19 cellular contexts compared by ENCODE assay signal in genomic region chr4:89800527-89801103, GRCh38. TPM values are rescaled to one million over a fixed set of nuclear protein-coding genes. Genes with fewer than 3 reads are reported as not detected.
DNase-seq lines count a peak whose midpoint lies in the region; ATAC-seq, FAIRE-seq and TF ChIP-seq lines count a peak whose summit lies in the region.
"Had no signal": no experiment of that assay in that cellular context is flagged by ENCODE, and none has a peak within 500 bp of the region (broad histone marks: within the 10 kb centered on the region; RNA-seq: fewer than 3 reads in every experiment).

No MANE protein-coding gene starts in this region.

- H3K27ac Mint-ChIP-seq in stimulated activated naive CD8-positive, alpha-beta T cell treated with anti-CD3 and anti-CD28 coated beads, Interleukin-15, amount 100 ng/mL, for 72 hours = no peak overlapping the region
- H3K27ac Mint-ChIP-seq: CD4-positive, alpha-beta T cell; stimulated activated naive B cell treated with anti-CD40 and anti-IgM and Interleukin-4, amounts not matched to agents 10 μg/mL and 1 μg/mL and 100 μg/mL, for 72 hours had no signal

- H3F3A ChIP-seq in PC-3 (ENCODE audit: low read length, unreplicated experiment) = no peaks in the 10 kb centered on the region

- FAIRE-seq in K562 (lab: Jason Lieb, UNC) (no peak), keratinocyte (lab: Jason Lieb, UNC) (peak; percentile 75)
- FAIRE-seq: RCC 7860 had no signal

- no peaks in the 10 kb centered on the region for H3K36me3 ChIP-seq in ACC112 (ENCODE audit: insufficient read depth, low read length)
- no peaks in the 10 kb centered on the region for H3K36me3 ChIP-seq in PC-3 (ENCODE audit: low read depth, low read length)
- no peaks in the 10 kb centered on the region for H3K36me3 ChIP-seq in K562 (ENCODE audit: control insufficient read depth, insufficient read depth, low read length)
- H3K36me3 ChIP-seq in keratinocyte (ENCODE audit: control insufficient read depth in 2 of 2, extremely low read depth in 1 of 2, insufficient read depth in 2 of 2, low read length in 2 of 2) = no peaks in the 10 kb centered on the region
- H3K36me3 ChIP-seq: ovary, upper lobe of left lung had no signal

- H3K9ac ChIP-seq in PC-3 (ENCODE audit: low read length) (peak overlapping the region; percentile 95), K562 (ENCODE audit: insufficient read depth in 1 of 2, low read depth in 2 of 2, low read length in 2 of 2) (no peak overlapping the region), keratinocyte (ENCODE audit: control insufficient read depth, extremely low read depth, insufficient read depth, low read length) (peak overlapping the region; percentile 26)

- dilution Hi-C loops in keratinocyte (cut with MboI; ENCODE audit: extremely low pct_ligation_motif_present, low sequenced_read_pairs) = no loop called here

- H3K79me2 ChIP-seq in ACC112 (ENCODE audit: control insufficient read depth, insufficient read depth, low read length, unreplicated experiment) (no peaks in the 10 kb centered on the region), PC-3 (ENCODE audit: low read length) (no peaks in the 10 kb centered on the region), K562 (ENCODE audit: control insufficient read depth, insufficient read depth, low read length) (no peaks in the 10 kb centered on the region), keratinocyte (ENCODE audit: control insufficient read depth, insufficient read depth, low read length) (no peaks in the 10 kb centered on the region)

- H3K9me3 ChIP-seq in PC-3 (ENCODE audit: low read length) (no peaks in the 10 kb centered on the region), K562 (replicated peaks; ENCODE audit: control insufficient read depth, insufficient read depth, low read depth, low read length) (no peaks in the 10 kb centered on the region), keratinocyte (ENCODE audit: control insufficient read depth, low read depth, low read length) (no peaks in the 10 kb centered on the region)
- H3K9me3 ChIP-seq: ovary, upper lobe of left lung had no signal

- ATAC-seq in PC-3 = peak; percentile 59
- ATAC-seq in K562 = peak; percentile 58; the same call in 2 of the 3 replicates
- ATAC-seq in stimulated activated naive CD8-positive, alpha-beta T cell treated with anti-CD3 and anti-CD28 coated beads, Interleukin-15, amount 100 ng/mL, for 72 hours = no peak
- ATAC-seq in GM21737 (IDR thresholded peaks at IDR 0.05; ENCODE audit: unreplicated experiment) = no peak
- ATAC-seq: left colon; stimulated activated naive B cell treated with anti-CD40 and anti-IgM and Interleukin-4, amounts not matched to agents 10 μg/mL and 1 μg/mL and 100 μg/mL, for 72 hours had no signal

- no peak overlapping the region for H2AFZ ChIP-seq in ACC112 (ENCODE audit: low read length, unreplicated experiment)
- H2AFZ ChIP-seq in PC-3 (ENCODE audit: low read length) = peak overlapping the region; percentile 44
- no peak overlapping the region for H2AFZ ChIP-seq in K562 (ENCODE audit: low read depth, low read length)
- H2AFZ ChIP-seq in keratinocyte (ENCODE audit: control insufficient read depth, low read length) = peak overlapping the region; percentile 66

- H3K4me3 Mint-ChIP-seq in stimulated activated naive CD8-positive, alpha-beta T cell treated with anti-CD3 and anti-CD28 coated beads, Interleukin-15, amount 100 ng/mL, for 72 hours = no peak overlapping the region
- H3K4me3 Mint-ChIP-seq: CD4-positive, alpha-beta T cell; stimulated activated naive B cell treated with anti-CD40 and anti-IgM and Interleukin-4, amounts not matched to agents 10 μg/mL and 1 μg/mL and 100 μg/mL, for 72 hours had no signal

- BruUV-seq in PC-3 (replicated peaks; lab: Mats Ljungman, UMichigan) (no TSS peak), K562 (replicated peaks; lab: Mats Ljungman, UMichigan) (no TSS peak)

- H3K4me1 Mint-ChIP-seq in stimulated activated naive CD8-positive, alpha-beta T cell treated with anti-CD3 and anti-CD28 coated beads, Interleukin-15, amount 100 ng/mL, for 72 hours = no peaks in the 10 kb centered on the region
- H3K4me1 Mint-ChIP-seq: stimulated activated naive B cell treated with anti-CD40 and anti-IgM and Interleukin-4, amounts not matched to agents 10 μg/mL and 1 μg/mL and 100 μg/mL, for 72 hours had no signal

- H3K9me1 ChIP-seq in K562 (ENCODE audit: control insufficient read depth, insufficient read depth, low read length) (no peaks in the 10 kb centered on the region), keratinocyte (ENCODE audit: control insufficient read depth, extremely low read depth, insufficient read depth, low read length) (no peaks in the 10 kb centered on the region)

- intact Hi-C loops in PC-3 (cut with micrococcal nuclease) (loop anchor here (5.0 kb wide), 1 partner anchor 143 kb away; no protein-coding TSS in a partner anchor), K562 (cut with micrococcal nuclease) (no loop called here)

- H3K27me3 ChIP-seq in ACC112 (ENCODE audit: insufficient read depth, low read length) (no peaks in the 10 kb centered on the region; the same call in none of the 2 replicates), PC-3 (ENCODE audit: low read length) (no peaks in the 10 kb centered on the region), K562 (ENCODE audit: control insufficient read depth in 2 of 2, insufficient read depth in 2 of 2, low read length in 2 of 2) (no peaks in the 10 kb centered on the region), keratinocyte (ENCODE audit: control insufficient read depth, extremely low read depth, insufficient read depth, low read length) (no peaks in the 10 kb centered on the region)
- H3K27me3 ChIP-seq: ovary, upper lobe of left lung had no signal

- POLR2A ChIA-PET in PC-3 (lab: Charles Lee; ENCODE audit: unreplicated experiment) (interaction anchor here (0.5 kb wide), 1 partner anchor 598 kb away, joined by 6 read pairs; no protein-coding TSS in a partner anchor), K562 (lab: Yijun Ruan, JAX) (no interaction called here)

- H3K4me2 ChIP-seq in PC-3 (ENCODE audit: low read length) (peak overlapping the region; percentile 79), K562 (ENCODE audit: insufficient read depth, low read length) (no peak overlapping the region), keratinocyte (ENCODE audit: control insufficient read depth, extremely low read depth, insufficient read depth, low read depth, low read length) (peak overlapping the region; percentile 46)

- in situ Hi-C loops in K562 (cut with MboI) = no loop called here

- H3K9me2 ChIP-seq in PC-3 (replicated peaks; ENCODE audit: low read length) = no peaks in the 10 kb centered on the region

- CTCF ChIA-PET in PC-3 (lab: Charles Lee) (no interaction called here), K562 (lab: Yijun Ruan, JAX; ENCODE audit: low intra/inter-chr PET ratio) (no interaction called here)

- DNase-seq in PC-3 (peak; percentile 42), K562 (ENCODE audit: extremely low read depth in 1 of 4, low spot score in 3 of 4) (peak in 1 of 4 experiments; percentile 4), keratinocyte (ENCODE audit: low read depth, low spot score) (no peak), DMS114 treated with DMSO at 0.1 percent for 48 hours (lab: John Stamatoyannopoulos, UW; ENCODE audit: unreplicated experiment) (no peak)
- DNase-seq in stimulated activated naive CD8-positive, alpha-beta T cell treated with anti-CD3 and anti-CD28 coated beads, Interleukin-15, amount 100 ng/mL, for 72 hours = no peak
- DNase-seq in activated naive CD4-positive, alpha-beta T cell treated with anti-CD3 and anti-CD28 coated beads, Interleukin-2, amount 50 U/mL, for 16 hours = no peak
- DNase-seq: activated CD4-positive, alpha-beta T cell treated with anti-CD3 and anti-CD28 coated beads for 1 hour; activated naive CD4-positive, alpha-beta T cell; CD4-positive, alpha-beta T cell; hippocampal formation; left colon; NCI-H1092 treated with DMSO at 0.1 percent for 48 hours; ovary; stimulated activated naive B cell treated with anti-CD40 and anti-IgM and Interleukin-4, amounts not matched to agents 10 μg/mL and 1 μg/mL and 100 μg/mL, for 72 hours; T-helper 1 cell; upper lobe of left lung had no signal

- TF ChIP-seq EP300 in K562 (IDR thresholded peaks at IDR 0.05; ENCODE audit: low read length) = no peak

- H3K4me1 ChIP-seq in ACC112 (ENCODE audit: control insufficient read depth, insufficient read depth, low read length, unreplicated experiment) (no peaks in the 10 kb centered on the region), PC-3 (ENCODE audit: insufficient read depth, low read length) (peaks cover 26% of the 10 kb centered on the region), K562 (replicated peaks in 1 of 2; ENCODE audit: control insufficient read depth in 2 of 2, insufficient read depth in 2 of 2, low read length in 2 of 2) (no peaks in the 10 kb centered on the region; a peak in 1 of 5 replicates), keratinocyte (ENCODE audit: control insufficient read depth, extremely low read depth, insufficient read depth, low read length) (peaks cover 19% of the 10 kb centered on the region)
- H3K4me1 ChIP-seq: upper lobe of left lung had no signal

- no peak for TF ChIP-seq POLR2A in K562 (conservative IDR thresholded peaks at IDR 0.05)

- TF ChIP-seq CTCF in PC-3 (conservative IDR thresholded peaks at IDR 0.05; ENCODE audit: low read depth, low read length) (no peak), K562 (IDR thresholded peaks at IDR 0.05 in 2 of 3, conservative IDR thresholded peaks at IDR 0.05 in 1 of 3; ENCODE audit: insufficient read depth in 2 of 3, low read depth in 1 of 3, low read length in 3 of 3) (no peak), keratinocyte (optimal IDR thresholded peaks at IDR 0.05 in 1 of 3, IDR thresholded peaks at IDR 0.05 in 1 of 3, conservative IDR thresholded peaks at IDR 0.05 in 1 of 3; ENCODE audit: extremely low read depth in 1 of 3, insufficient read depth in 2 of 3, low read length in 3 of 3) (no peak)

- TF ChIP-seq RAD21 in K562 (CRISPR knock-in tag; conservative IDR thresholded peaks at IDR 0.05 in 1 of 2, IDR thresholded peaks at IDR 0.05 in 1 of 2) = no peak

- no peaks in the 10 kb centered on the region for H3K27me3 Mint-ChIP-seq in stimulated activated naive CD8-positive, alpha-beta T cell treated with anti-CD3 and anti-CD28 coated beads, Interleukin-15, amount 100 ng/mL, for 72 hours
- H3K27me3 Mint-ChIP-seq: CD4-positive, alpha-beta T cell; stimulated activated naive B cell treated with anti-CD40 and anti-IgM and Interleukin-4, amounts not matched to agents 10 μg/mL and 1 μg/mL and 100 μg/mL, for 72 hours had no signal

- no peaks in the 10 kb centered on the region for H3K9me3 Mint-ChIP-seq in stimulated activated naive CD8-positive, alpha-beta T cell treated with anti-CD3 and anti-CD28 coated beads, Interleukin-15, amount 100 ng/mL, for 72 hours
- H3K9me3 Mint-ChIP-seq: CD4-positive, alpha-beta T cell; stimulated activated naive B cell treated with anti-CD40 and anti-IgM and Interleukin-4, amounts not matched to agents 10 μg/mL and 1 μg/mL and 100 μg/mL, for 72 hours had no signal

- H3K4me3 ChIP-seq in ACC112 (ENCODE audit: low read depth, low read length) (no peak overlapping the region), PC-3 (ENCODE audit: low read length) (peak overlapping the region; percentile 52), K562 (no peak overlapping the region), keratinocyte (ENCODE audit: control insufficient read depth in 2 of 3, extremely low read depth in 1 of 3, insufficient read depth in 2 of 3, low read depth in 1 of 3, low read length in 3 of 3) (peak overlapping the region in 1 of 3 experiments; percentile 21)
- H3K4me3 ChIP-seq: ovary, upper lobe of left lung had no signal

- WGBS in K562 (ENCODE audit: insufficient coverage, low coverage, missing lambda C conversion rate) = 0% methylated on average over 3 of the region's 3 CpGs

- no peaks in the 10 kb centered on the region for H4K20me1 ChIP-seq in PC-3 (ENCODE audit: low read length)
- no peaks in the 10 kb centered on the region for H4K20me1 ChIP-seq in K562 (replicated peaks; ENCODE audit: control insufficient read depth, insufficient read depth, low read length)
- no peaks in the 10 kb centered on the region for H4K20me1 ChIP-seq in keratinocyte (ENCODE audit: control insufficient read depth, extremely low read depth, insufficient read depth, low read length)

- peak overlapping the region; percentile 10; the same call in 1 of the 2 replicates for H3K27ac ChIP-seq in ACC112 (ENCODE audit: low read depth, low read length)
- peak overlapping the region; percentile 100 for H3K27ac ChIP-seq in PC-3 (ENCODE audit: low read length)
- no peak overlapping the region for H3K27ac ChIP-seq in K562 (ENCODE audit: extremely low read depth, low read depth, low read length)
- peak overlapping the region; percentile 49 for H3K27ac ChIP-seq in keratinocyte (ENCODE audit: control insufficient read depth, insufficient read depth, low read length)
- H3K27ac ChIP-seq: ovary, upper lobe of left lung had no signal

RNA-seq across cellular contexts. Expression of gene SNCA, which starts 36.3 kb away (rescaled TPM):
- 1.2 TPM in 1 of 2 replicates, not detected in the other for total RNA-seq in PC-3 (2014; rRNA removed)
- total RNA-seq in K562 (2011; cell fraction: chromatin; rRNA removed; ENCODE audit: low replicate concordance) = 3.4 and 4.6 TPM in 2 replicates
- total RNA-seq in K562 (2011; cell fraction: nucleolus; rRNA removed) = 1.3 TPM in 2 replicates
- 2.3 and 6.7 TPM in 2 replicates for total RNA-seq in K562 (2011; cell fraction: nucleoplasm; rRNA removed)
- total RNA-seq in K562 (2014; rRNA removed) = 1.8 and 6.1 TPM in 2 replicates
- total RNA-seq in K562 (2014; rRNA removed; fragmentation: Illumina TruSeq; extraction: Trizol) = 3.2 and 3.3 TPM in 2 replicates
- 1.5 and 1.7 TPM in 2 replicates for total RNA-seq in K562 (2015; rRNA removed; fragmentation: Illumina TruSeq; extraction: Trizol)
- 2.4 and 3.6 TPM in 2 replicates for total RNA-seq in K562 (2021)
- polyA plus RNA-seq in K562 (2011; rRNA removed) = 1.8 and 12.6 TPM in 2 replicates
- polyA plus RNA-seq in K562 (2011; cell fraction: cytosol; rRNA removed) = 1.0 and 4.3 TPM in 2 replicates
- 0.55 and 3.9 TPM in 2 replicates for polyA plus RNA-seq in K562 (2011; cell fraction: nucleus; rRNA removed)
- 1.4 and 4.5 TPM in 2 replicates for polyA plus RNA-seq in K562 (2012)
- polyA plus RNA-seq in K562 (2014; fragmentation: Illumina TruSeq; extraction: Trizol) = 5.0 and 6.2 TPM in 2 replicates
- polyA plus RNA-seq in K562 (2014; fragmentation: Nextera tagmentation; extraction: Ambion mirVana) = 1 to 10 TPM; 2.5 TPM
- 2.7 and 5.4 TPM in 2 replicates for polyA plus RNA-seq in K562 (2014; rRNA removed)
- polyA minus RNA-seq in K562 (2011; rRNA and poly(A)+ RNA removed) = 2.5 and 17.5 TPM in 2 replicates
- 1.5 and 5.2 TPM in 2 replicates for polyA minus RNA-seq in K562 (2011; cell fraction: cytosol; rRNA and poly(A)+ RNA removed)
- 2.3 and 12.8 TPM in 2 replicates for polyA minus RNA-seq in K562 (2011; cell fraction: nucleus; rRNA and poly(A)+ RNA removed)
- polyA plus RNA-seq in keratinocyte = 39.7 to 71.0 TPM (median 61.3 TPM) in 3 replicates
- polyA plus RNA-seq in keratinocyte (2011; ENCODE audit: low read depth) = 12.2 TPM
- 45.6 and 69.7 TPM in 2 replicates for polyA plus RNA-seq in keratinocyte (2011; cell fraction: cytosol; rRNA removed)
- 41.5 and 44.6 TPM in 2 replicates for polyA plus RNA-seq in keratinocyte (2011; cell fraction: nucleus; rRNA removed)
- 18.3 and 64.7 TPM in 2 replicates for polyA plus RNA-seq in keratinocyte (2012; ENCODE audit: low replicate concordance)
- polyA minus RNA-seq in keratinocyte = 7.8 to 32.1 TPM (median 13.7 TPM) in 3 replicates
- 16.7 TPM for polyA minus RNA-seq in keratinocyte (2011; cell fraction: cytosol; rRNA and poly(A)+ RNA removed)
- polyA minus RNA-seq in keratinocyte (2011; cell fraction: nucleus; rRNA and poly(A)+ RNA removed) = 14.4 and 32.3 TPM in 2 replicates
- total RNA-seq: CD4-positive, alpha-beta T cell had no signal

Comparison
In these comparisons a context has a peak if more than half of its experiments do, and no peak if none do; other contexts are left out.
1. H2AFZ ChIP-seq: peak in PC-3 (single experiment) and keratinocyte (single experiment); none in ACC112 (single experiment) and K562 (single experiment).
2. ATAC-seq: peak in PC-3 (single experiment) and K562 (single experiment); none in stimulated activated naive CD8-positive, alpha-beta T cell treated with anti-CD3 and anti-CD28 coated beads, Interleukin-15, amount 100 ng/mL, for 72 hours (single experiment) and GM21737 (single experiment).
3. H3K9ac ChIP-seq: peak in PC-3 (single experiment) and keratinocyte (single experiment); none in K562 (0 of 2).